ENCODE assay signal across 27 cellular contexts in the genomic region with DNA sequence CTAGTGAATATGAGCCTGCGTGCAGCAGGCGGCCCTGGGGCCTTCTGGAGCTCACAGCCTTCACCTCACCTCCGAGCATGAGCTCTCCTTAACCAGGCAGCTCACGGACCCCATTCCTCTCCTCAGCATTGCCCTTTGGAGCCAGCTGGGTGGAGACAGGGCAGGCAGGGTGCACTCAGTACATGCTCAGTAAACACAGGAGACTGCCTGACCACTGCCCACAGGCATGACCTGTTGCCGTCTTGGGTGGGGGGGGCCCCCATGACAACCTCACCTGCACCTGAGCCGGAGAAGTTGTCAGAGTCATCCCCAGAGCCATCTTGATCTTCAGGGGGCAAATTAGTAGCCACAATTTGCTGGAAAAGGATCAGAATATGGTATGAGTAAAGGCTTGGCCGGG. TPM values are rescaled to one million over a fixed set of nuclear protein-coding genes. Genes with fewer than 3 reads are reported as not detected.
A peak's percentile ranks its signal among the peaks of the same experiment; 100 is the strongest.
DNase-seq lines count a peak whose midpoint lies in the region; ATAC-seq, FAIRE-seq and TF ChIP-seq lines count a peak whose summit lies in the region.
"Had no signal": no experiment of that assay in that cellular context is flagged by ENCODE, and none has a peak within 500 bp of the region (broad histone marks: within the 10 kb centered on the region; RNA-seq: fewer than 3 reads in every experiment).

No MANE protein-coding gene starts in this region.

- no TSS peak for BruUV-seq in HepG2 (replicated peaks; lab: Mats Ljungman, UMichigan)

- H3K27me3 ChIP-seq in HepG2 (ENCODE audit: control insufficient read depth in 1 of 2, insufficient read depth in 2 of 2, low read length in 2 of 2): no peaks in the 10 kb centered on the region

- DNase-seq in RWPE1 (ENCODE audit: low spot score): no peak
- DNase-seq in HepG2 (ENCODE audit: low spot score): no peak
- DNase-seq in type B pancreatic cell (ENCODE audit: extremely low spot score, unreplicated experiment): no peak
- DNase-seq in activated naive CD4-positive, alpha-beta T cell treated with Interleukin-2 at 50 U/mL for 16 hours: no peak
- no peak for DNase-seq in DMS 273 treated with DMSO at 0.1 percent for 48 hours (lab: John Stamatoyannopoulos, UW)
- DNase-seq: CD4-positive, CD25-positive, alpha-beta regulatory T cell; COR-L47; DMS79 treated with DMSO at 0.1 percent for 48 hours; GM23248; H9; KG1; MV-4-11; NCI-H1694; NCI-H2081; NCI-H2171; NCI-H345; NCI-H524; OCI-M1; SHP77 treated with DMSO at 0.1 percent for 48 hours had no signal

- no peak overlapping the region for H3K9ac ChIP-seq in HepG2 (ENCODE audit: insufficient read depth, low read depth, low read length)
- H3K9ac ChIP-seq: GM23248 had no signal

- peaks cover 16% of the 10 kb centered on the region for H3K79me2 ChIP-seq in HepG2 (ENCODE audit: insufficient read depth, low read length)

- no peaks in the 10 kb centered on the region for H3K9me3 Mint-ChIP-seq in type B pancreatic cell
- H3K9me3 Mint-ChIP-seq: CD4-positive, CD25-positive, alpha-beta regulatory T cell; H9 had no signal

- peaks cover 31% of the 10 kb centered on the region for H3K4me1 Mint-ChIP-seq in type B pancreatic cell (ENCODE audit: unreplicated experiment)
- H3K4me1 Mint-ChIP-seq: CD4-positive, CD25-positive, alpha-beta regulatory T cell had no signal

- H3K27ac ChIP-seq in C4-2B: peak overlapping the region; percentile 90
- H3K27ac ChIP-seq in RWPE1: peak overlapping the region; percentile 100
- H3K27ac ChIP-seq in HepG2 (ENCODE audit: extremely low read length, insufficient read depth, low read length): no peak overlapping the region
- H3K27ac ChIP-seq: GM23248, HL-60, SK-N-MC had no signal

- in situ Hi-C loops in HepG2 (cut with HindIII; ENCODE audit: extremely low pct_ligation_motif_present, low pct_unique_long_range_greater_than_20kb): no loop called here

- TF ChIP-seq CTCF in C4-2B (conservative IDR thresholded peaks at IDR 0.05) (no peak), RWPE1 (conservative IDR thresholded peaks at IDR 0.05; ENCODE audit: low read depth) (no peak), HepG2 (CRISPR knock-in tag; IDR thresholded peaks at IDR 0.05) (no peak), type B pancreatic cell (conservative IDR thresholded peaks at IDR 0.05) (no peak)

- intact Hi-C loops in HepG2 (cut with micrococcal nuclease; ENCODE audit: unreplicated experiment): no loop called here

- H4K20me1 ChIP-seq in HepG2 (ENCODE audit: insufficient read depth, low read length): no peaks in the 10 kb centered on the region

- POLR2A ChIA-PET in RWPE1 (lab: Yijun Ruan, JAX; ENCODE audit: low non-redundant PET): interaction anchor here (1.0 kb wide), 1 partner anchor 14 kb away, joined by 4 read pairs; no protein-coding TSS in a partner anchor
- POLR2A ChIA-PET in HepG2 (lab: Yijun Ruan, JAX): interaction anchor here (1.4 to 5.5 kb wide), 3 partner anchors 7 to 18 kb away, joined by 3 to 94 read pairs (median 7); partner anchors contain the start of gene SDC1

- H3K4me2 ChIP-seq in HepG2 (ENCODE audit: low read depth, low read length): no peak overlapping the region
- H3K4me2 ChIP-seq: A549 had no signal

- no peak overlapping the region for H3K4me3 Mint-ChIP-seq in type B pancreatic cell
- H3K4me3 Mint-ChIP-seq: B cell; CD4-positive, CD25-positive, alpha-beta regulatory T cell; H9 had no signal

- no peak overlapping the region for H2AFZ ChIP-seq in HepG2 (ENCODE audit: low read length)
- H2AFZ ChIP-seq: GM23248 had no signal

- no peaks in the 10 kb centered on the region for H3K27me3 Mint-ChIP-seq in type B pancreatic cell
- H3K27me3 Mint-ChIP-seq: B cell; CD4-positive, CD25-positive, alpha-beta regulatory T cell had no signal

- H3K27ac Mint-ChIP-seq in type B pancreatic cell: peak overlapping the region; percentile 48
- H3K27ac Mint-ChIP-seq: B cell; CD4-positive, CD25-positive, alpha-beta regulatory T cell had no signal

- TF ChIP-seq EP300 in HepG2 (IDR thresholded peaks at IDR 0.05; ENCODE audit: low read depth in 2 of 2, low read length in 2 of 2): no peak
- no peak for TF ChIP-seq EP300 in HepG2 (CRISPR knock-in tag; IDR thresholded peaks at IDR 0.05; ENCODE audit: borderline replicate concordance)

- no peaks in the 10 kb centered on the region for H3K9me3 ChIP-seq in HepG2 (ENCODE audit: low read length)
- H3K9me3 ChIP-seq: A549 had no signal

- peaks cover 22 to 34% of the 10 kb centered on the region in 2 experiments for H3K36me3 ChIP-seq in HepG2 (replicated peaks in 1 of 2; ENCODE audit: control insufficient read depth in 1 of 2, insufficient read depth in 2 of 2, low read length in 2 of 2)

- WGBS in HepG2 (ENCODE audit: low lambda C conversion rate): 91% methylated on average over 7 of the region's 7 CpGs

- TF ChIP-seq RAD21 in HepG2 (CRISPR knock-in tag; IDR thresholded peaks at IDR 0.05): no peak

- H3K4me1 ChIP-seq in HepG2 (ENCODE audit: insufficient read depth, low read length): peaks cover 53% of the 10 kb centered on the region

- ATAC-seq in HepG2 (no peak), GM18502 (IDR thresholded peaks at IDR 0.05; ENCODE audit: poor library complexity, unreplicated experiment) (no peak), GM21526 (IDR thresholded peaks at IDR 0.05; ENCODE audit: low FRiP score, unreplicated experiment) (no peak)

- no peak for TF ChIP-seq POLR2A in HepG2 (IDR thresholded peaks at IDR 0.05; ENCODE audit: insufficient read depth in 1 of 2, low read depth in 2 of 2, low read length in 2 of 2)

- CTCF ChIA-PET in RWPE1 (lab: Yijun Ruan, JAX) (interaction anchor here (0.6 to 3.1 kb wide), 10 partner anchors 14 to 250 kb away, joined by 3 to 10 read pairs (median 4); partner anchors contain the start of gene SDC1), HepG2 (lab: Yijun Ruan, JAX; ENCODE audit: low intra/inter-chr PET ratio, low total read pairs) (no interaction called here)

- no peak overlapping the region for H3K4me3 ChIP-seq in HepG2 (replicated peaks in 1 of 3; ENCODE audit: insufficient read depth in 1 of 3, low read depth in 2 of 3, low read length in 3 of 3)
- H3K4me3 ChIP-seq: A549, GM23248, SK-N-MC had no signal

- peaks cover 20% of the 10 kb centered on the region for H3K36me3 Mint-ChIP-seq in type B pancreatic cell
- H3K36me3 Mint-ChIP-seq: CD4-positive, CD25-positive, alpha-beta regulatory T cell had no signal

- no peak for FAIRE-seq in HepG2 (lab: Jason Lieb, UNC)
- FAIRE-seq: A549, RCC 7860 had no signal

TF ChIP-seq in HepG2, 621 proteins besides CTCF, POLR2A, EP300 and RAD21 (continues in another document):
- TF ChIP-seq MTA1 (CRISPR knock-in tag; IDR thresholded peaks at IDR 0.05; ENCODE audit: borderline replicate concordance) (peak; percentile 47; the same call in 1 of the 2 replicates), ZMYM3 (CRISPR knock-in tag; IDR thresholded peaks at IDR 0.05) (0 out of 2 replicates have a peak, but pooled peaks have one; percentile 9)
- TF ChIP-seq, protein P1, sequence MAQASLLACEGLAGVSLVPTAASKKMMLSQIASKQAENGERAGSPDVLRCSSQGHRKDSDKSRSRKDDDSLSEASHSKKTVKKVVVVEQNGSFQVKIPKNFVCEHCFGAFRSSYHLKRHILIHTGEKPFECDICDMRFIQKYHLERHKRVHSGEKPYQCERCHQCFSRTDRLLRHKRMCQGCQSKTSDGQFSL (CRISPR knock-in tag; IDR thresholded peaks at IDR 0.05): 0 out of 2 replicates have a peak, but pooled peaks have one; percentile 45

RNA-seq across cellular contexts. Expression of gene SDC1, which starts 19.9 kb away (rescaled TPM):
- total RNA-seq in HepG2 (2016; rRNA removed; fragmentation: Illumina TruSeq; extraction: Trizol): 47.5 and 119 TPM in 2 replicates
- 9.3 and 11.1 TPM in 2 replicates for total RNA-seq in HepG2 (2016; cell fraction: cytosol; rRNA removed; fragmentation: Illumina TruSeq; extraction: Trizol; ENCODE audit: low read depth)
- total RNA-seq in HepG2 (2016; cell fraction: insoluble cytoplasmic fraction; rRNA removed; fragmentation: Illumina TruSeq; extraction: Trizol): 45.4 and 119 TPM in 2 replicates
- 27.4 and 30.5 TPM in 2 replicates for total RNA-seq in HepG2 (2016; cell fraction: membrane; rRNA removed; fragmentation: Illumina TruSeq; extraction: Trizol)
- 90.3 and 111 TPM in 2 replicates for total RNA-seq in HepG2 (2016; cell fraction: nucleus; rRNA removed; fragmentation: Illumina TruSeq; extraction: Trizol)
- 108 and 113 TPM in 2 replicates for polyA plus RNA-seq in HepG2 (2011; rRNA removed)
- polyA plus RNA-seq in HepG2 (2011; cell fraction: cytosol; rRNA removed): 78.7 and 130 TPM in 2 replicates
- polyA plus RNA-seq in HepG2 (2011; cell fraction: nucleus; rRNA removed): 66.7 and 76.2 TPM in 2 replicates
- 44.8 and 48.6 TPM in 2 replicates for polyA plus RNA-seq in HepG2 (2012)
- polyA plus RNA-seq in HepG2 (2016; cell fraction: cytosol; fragmentation: Illumina TruSeq; extraction: Trizol; ENCODE audit: low read depth): 8.7 TPM in 2 replicates
- polyA plus RNA-seq in HepG2 (2016; cell fraction: insoluble cytoplasmic fraction; fragmentation: Illumina TruSeq; extraction: Trizol; ENCODE audit: low read depth): 49.7 and 54.3 TPM in 2 replicates
- polyA plus RNA-seq in HepG2 (2016; cell fraction: membrane; fragmentation: Illumina TruSeq; extraction: Trizol; ENCODE audit: low read depth): 17.8 and 18.0 TPM in 2 replicates
- polyA plus RNA-seq in HepG2 (2016; cell fraction: nucleus; fragmentation: Illumina TruSeq; extraction: Trizol; ENCODE audit: insufficient read depth, low read depth): 156 and 173 TPM in 2 replicates
- 13.0 and 159 TPM in 2 replicates for polyA minus RNA-seq in HepG2 (2011; rRNA and poly(A)+ RNA removed; ENCODE audit: low replicate concordance)
- polyA minus RNA-seq in HepG2 (2011; cell fraction: cytosol; rRNA and poly(A)+ RNA removed): 69.2 and 73.2 TPM in 2 replicates
- 14.8 and 16.3 TPM in 2 replicates for polyA minus RNA-seq in HepG2 (2011; cell fraction: nucleus; rRNA and poly(A)+ RNA removed)
- total RNA-seq in type B pancreatic cell (ENCODE audit: low replicate concordance): 164 and 375 TPM in 2 replicates
- total RNA-seq: B cell; CD4-positive, CD25-positive, alpha-beta regulatory T cell had no signal
- polyA plus RNA-seq: CD4-positive, CD25-positive, alpha-beta regulatory T cell had no signal
